Comparison of ENCODE assay signal across 23 cellular contexts in the genomic region with DNA sequence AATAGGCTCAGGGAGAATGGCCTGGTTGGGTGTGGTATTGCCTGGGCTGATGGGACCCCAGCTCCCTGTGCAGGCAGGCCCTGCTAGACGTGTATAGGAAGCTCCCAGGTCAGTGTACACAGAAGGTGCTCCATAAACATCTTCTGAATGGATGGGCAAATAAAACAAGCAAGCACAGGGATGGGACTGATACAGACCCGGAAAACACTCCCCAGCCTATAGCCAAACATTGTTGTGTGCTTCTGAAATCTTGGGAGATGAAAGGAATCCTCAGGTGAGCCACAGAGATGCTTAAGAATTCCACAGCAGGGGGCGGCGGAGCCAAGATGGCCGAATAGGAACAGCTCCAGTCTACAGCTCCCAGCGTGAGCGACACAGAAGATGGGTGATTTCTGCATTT.
DNase-seq lines count a peak whose midpoint lies in the region; ATAC-seq, FAIRE-seq and TF ChIP-seq lines count a peak whose summit lies in the region.
"Had no signal": no experiment of that assay in that cellular context is flagged by ENCODE, and none has a peak within 500 bp of the region (broad histone marks: within the 10 kb centered on the region; RNA-seq: fewer than 3 reads in every experiment).

No MANE protein-coding gene starts in this region.

- H3K27me3 Mint-ChIP-seq in activated naive CD4-positive, alpha-beta T cell treated with anti-CD3 and anti-CD28 coated beads, Interleukin-2, amount 50 U/mL, for 24 hours: peaks cover 1% of the 10 kb centered on the region
- H3K27me3 Mint-ChIP-seq in brain (no peaks in the 10 kb centered on the region), osteocyte (ENCODE audit: unreplicated experiment) (no peaks in the 10 kb centered on the region)

- no peaks in the 10 kb centered on the region for H3K36me3 Mint-ChIP-seq in activated naive CD4-positive, alpha-beta T cell treated with anti-CD3 and anti-CD28 coated beads, Interleukin-2, amount 50 U/mL, for 24 hours
- H3K36me3 Mint-ChIP-seq in brain (peaks cover 4% of the 10 kb centered on the region), osteocyte (ENCODE audit: unreplicated experiment) (no peaks in the 10 kb centered on the region)
- H3K36me3 Mint-ChIP-seq: CD4-positive, alpha-beta memory T cell; mesothelial cell of epicardium had no signal

- peak overlapping the region; percentile 1 for H3K27ac Mint-ChIP-seq in activated naive CD4-positive, alpha-beta T cell treated with anti-CD3 and anti-CD28 coated beads, Interleukin-2, amount 50 U/mL, for 24 hours
- peak overlapping the region in 3 of 5 experiments; percentile 47 to 73 (median 61) for H3K27ac Mint-ChIP-seq in brain
- H3K27ac Mint-ChIP-seq in osteocyte (ENCODE audit: unreplicated experiment): no peak overlapping the region
- H3K27ac Mint-ChIP-seq: mesothelial cell of epicardium had no signal

- FAIRE-seq in GM12892 (lab: Jason Lieb, UNC): no peak

- H3K36me3 ChIP-seq in HUES6 (ENCODE audit: control insufficient read depth, insufficient read depth, low read length): no peaks in the 10 kb centered on the region
- H3K36me3 ChIP-seq: HAP-1, SJSA1, thyroid gland had no signal

- DNase-seq in activated naive CD4-positive, alpha-beta T cell treated with anti-CD3 and anti-CD28 coated beads, Interleukin-2, amount 50 U/mL, for 16 hours: no peak
- peak; percentile 13 for DNase-seq in osteocyte (ENCODE audit: extremely low spot score, unreplicated experiment)
- no peak for DNase-seq in stimulated activated CD4-positive, alpha-beta T cell treated with anti-CD3 and anti-CD28 coated beads, Interleukin-12 subunit alpha, Interleukin-12 subunit beta, amount 100 ng/mL, for 4 hours
- no peak for DNase-seq in GM12892 (ENCODE audit: insufficient read length)
- DNase-seq: body of pancreas; DND-41; KBM-7; NCI-H2081; NCI-H82; psoas muscle; stimulated activated CD4-positive, alpha-beta T cell treated with anti-CD3 and anti-CD28 coated beads, Interleukin-1b, Interleukin-23, amount 100 ng/mL, for 48 hours; T-helper 9 cell; thyroid gland had no signal

- H3K4me1 Mint-ChIP-seq in activated naive CD4-positive, alpha-beta T cell treated with anti-CD3 and anti-CD28 coated beads, Interleukin-2, amount 50 U/mL, for 24 hours: peaks cover 33% of the 10 kb centered on the region
- H3K4me1 Mint-ChIP-seq in brain (peaks cover 23% of the 10 kb centered on the region), osteocyte (ENCODE audit: unreplicated experiment) (peaks cover 2% of the 10 kb centered on the region)

- H3K9me3 ChIP-seq in HUES6 (ENCODE audit: control insufficient read depth, insufficient read depth, low read depth, low read length): peaks cover 9% of the 10 kb centered on the region
- H3K9me3 ChIP-seq: body of pancreas, HAP-1, psoas muscle, SJSA1, thyroid gland had no signal

- ATAC-seq in GM21619 (IDR thresholded peaks at IDR 0.05; ENCODE audit: unreplicated experiment): no peak
- ATAC-seq: activated CD4-positive, CD25-positive, alpha-beta regulatory T cell treated with anti-CD3 and anti-CD28 coated beads, Interleukin-2, amount 50 U/mL, for 24 hours; body of pancreas; left lobe of liver; psoas muscle had no signal

- TF ChIP-seq CTCF in brain (conservative IDR thresholded peaks at IDR 0.05) (no peak), osteocyte (IDR thresholded peaks at IDR 0.05) (no peak)

- no peaks in the 10 kb centered on the region for H3K9me3 Mint-ChIP-seq in activated naive CD4-positive, alpha-beta T cell treated with anti-CD3 and anti-CD28 coated beads, Interleukin-2, amount 50 U/mL, for 24 hours
- peaks cover 0 to 2% (median 0%) of the 10 kb centered on the region in 5 experiments for H3K9me3 Mint-ChIP-seq in brain
- no peaks in the 10 kb centered on the region for H3K9me3 Mint-ChIP-seq in osteocyte (ENCODE audit: unreplicated experiment)
- H3K9me3 Mint-ChIP-seq: CD4-positive, alpha-beta memory T cell; mesothelial cell of epicardium had no signal

- H3K27me3 ChIP-seq in HUES6 (ENCODE audit: control insufficient read depth, insufficient read depth, low read length): no peaks in the 10 kb centered on the region
- H3K27me3 ChIP-seq: body of pancreas, SJSA1, thyroid gland had no signal

- no peak overlapping the region for H3K27ac ChIP-seq in HUES6 (ENCODE audit: low read depth, low read length)
- H3K27ac ChIP-seq: body of pancreas, psoas muscle, SJSA1 had no signal

- no peak overlapping the region for H3K4me3 Mint-ChIP-seq in activated naive CD4-positive, alpha-beta T cell treated with anti-CD3 and anti-CD28 coated beads, Interleukin-2, amount 50 U/mL, for 24 hours
- H3K4me3 Mint-ChIP-seq in brain (no peak overlapping the region), osteocyte (ENCODE audit: unreplicated experiment) (no peak overlapping the region)
- H3K4me3 Mint-ChIP-seq: mesothelial cell of epicardium had no signal

- H3K4me1 ChIP-seq in HUES6 (ENCODE audit: control insufficient read depth, insufficient read depth, low read length): peaks cover 9% of the 10 kb centered on the region
- H3K4me1 ChIP-seq: body of pancreas, psoas muscle, SJSA1 had no signal

- TF ChIP-seq POLR2A in GM12892 (IDR thresholded peaks at IDR 0.05; ENCODE audit: low read depth, low read length): no peak

- no peak overlapping the region for H3K9ac ChIP-seq in HUES6 (ENCODE audit: low read length)

- H3K4me3 ChIP-seq in HUES6 (ENCODE audit: low read depth, low read length): peak overlapping the region; percentile 6; the same call in 1 of the 2 replicates
- H3K4me3 ChIP-seq: body of pancreas, HAP-1, psoas muscle, SJSA1, thyroid gland had no signal
